Comparison of ENCODE assay signal across 31 cellular contexts in the genomic region with DNA sequence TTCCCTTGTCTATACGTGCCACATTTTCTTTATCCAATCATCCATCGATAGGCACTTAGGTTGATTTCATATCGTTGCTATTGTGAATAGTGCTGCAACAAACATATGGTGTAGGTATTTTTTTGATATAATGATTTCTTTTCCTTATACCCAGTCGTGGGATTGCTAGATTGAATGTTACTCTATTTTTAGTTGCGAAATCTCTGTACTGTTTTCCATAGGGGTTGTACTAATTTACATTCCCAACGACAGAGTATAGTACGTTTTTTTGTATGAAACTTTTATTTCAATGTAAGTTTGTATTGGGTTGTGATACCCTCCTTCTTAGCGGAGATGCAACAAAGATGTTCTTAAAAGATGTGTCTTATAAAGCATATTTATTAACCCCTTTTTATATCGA.
"Had no signal": no experiment of that assay in that cellular context is flagged by ENCODE, and none has a peak within 500 bp of the region (broad histone marks: within the 10 kb centered on the region; RNA-seq: fewer than 3 reads in every experiment).

No MANE protein-coding gene starts in this region.

- DNase-seq: KG1, NCI-H1048, NCI-H1092 treated with DMSO at 0.1 percent for 48 hours, NCI-H1105 treated with DMSO at 0.1 percent for 48 hours, NCI-H1417, NCI-H1436, NCI-H146, NCI-H1694, NCI-H187, NCI-H1930, NCI-H2029 treated with DMSO at 0.1 percent for 48 hours, NCI-H2081 treated with DMSO at 0.1 percent for 48 hours, NCI-H2107, NCI-H2171 treated with DMSO at 0.1 percent for 48 hours, NCI-H226, NCI-H446 treated with DMSO at 0.1 percent for 48 hours, NCI-H510A, NCI-H524, NCI-H526, NCI-H69, NCI-H748 treated with DMSO at 0.1 percent for 48 hours, NCI-H82, OCI-M1, PC-3, Peyer's patch, SHP77, SIG-M5, SJCRH30, SK-N-SH, SW 1271, T-helper 1 cell had no signal

- ATAC-seq: PC-3 had no signal

- H3K27me3 ChIP-seq: Peyer's patch, SJCRH30 had no signal

- H3K4me2 ChIP-seq: SK-N-SH had no signal

- H3K27ac ChIP-seq: Peyer's patch, SJCRH30 had no signal

- H3K4me3 ChIP-seq: Peyer's patch, SJCRH30 had no signal

- H3K9me2 ChIP-seq: SK-N-SH had no signal

- H3K9ac ChIP-seq: SK-N-SH had no signal

- H3K36me3 ChIP-seq: Peyer's patch, SJCRH30 had no signal

- H3K9me3 ChIP-seq: Peyer's patch, SJCRH30, SK-N-SH had no signal
